22 cellular contexts compared by ENCODE assay signal in the genomic region with DNA sequence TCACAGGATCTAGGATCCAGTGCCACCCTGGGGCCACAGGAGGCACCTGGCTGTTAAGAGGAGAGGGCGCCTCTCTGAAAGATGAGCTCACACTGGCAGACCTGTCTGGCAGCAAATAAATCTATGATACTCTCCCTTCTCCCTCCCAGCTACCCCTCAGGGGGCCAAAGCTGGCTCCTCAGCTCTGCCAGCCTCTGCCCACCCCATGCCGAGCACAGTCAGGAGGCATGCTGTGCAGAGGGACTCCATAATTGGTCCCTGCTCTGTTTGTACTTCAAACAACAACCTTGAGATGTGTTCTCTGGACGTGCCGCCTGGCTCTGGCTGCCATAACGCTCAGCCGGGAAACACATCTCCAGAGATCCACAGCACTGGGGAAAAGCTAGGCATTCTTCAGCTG.
DNase-seq lines count a peak whose midpoint lies in the region; TF ChIP-seq lines count a peak whose summit lies in the region.
"Had no signal": no experiment of that assay in that cellular context is flagged by ENCODE, and none has a peak within 500 bp of the region (broad histone marks: within the 10 kb centered on the region; RNA-seq: fewer than 3 reads in every experiment).

No MANE protein-coding gene starts in this region.

- intact Hi-C loops in posterior vena cava (cut with DNase I): no loop called here

- no peak for TF ChIP-seq CTCF in RWPE1 (conservative IDR thresholded peaks at IDR 0.05; ENCODE audit: low read depth)

- CTCF ChIA-PET in RWPE1 (lab: Yijun Ruan, JAX): no interaction called here

- DNase-seq in NCI-H146 (lab: John Stamatoyannopoulos, UW) (peak; percentile 16), NCI-H146 treated with DMSO at 0.1 percent for 48 hours (lab: John Stamatoyannopoulos, UW; ENCODE audit: unreplicated experiment) (no peak), NCI-H1092 (lab: John Stamatoyannopoulos, UW) (peak; percentile 57), NCI-H510A treated with DMSO at 0.1 percent for 48 hours (lab: John Stamatoyannopoulos, UW) (peak; percentile 62), posterior vena cava (ENCODE audit: low spot score) (peak; percentile 36), RWPE1 (ENCODE audit: low spot score) (no peak)
- no peak for DNase-seq in activated CD4-positive, alpha-beta T cell treated with anti-CD3 and anti-CD28 coated beads, Interleukin-2, amount 50 U/mL, for 4 hours
- DNase-seq: 8988T; AML-193; C1 segment of cervical spinal cord; Calu3; CD8-positive, alpha-beta T cell; DMS53; GDM1; Karpas-422; MV-4-11; NCI-H1436; NCI-H2029; NCI-H2171; NCI-H446; OCI-M1; Right ventricle myocardium superior had no signal

- POLR2A ChIA-PET in RWPE1 (lab: Yijun Ruan, JAX; ENCODE audit: low non-redundant PET): no interaction called here

- no peak overlapping the region for H3K27ac ChIP-seq in RWPE1

Comparison
In these comparisons a context has a peak if more than half of its experiments do, and no peak if none do; other contexts are left out.
1. DNase-seq: peak in NCI-H146 (single experiment), NCI-H1092 (single experiment), NCI-H510A treated with DMSO at 0.1 percent for 48 hours (single experiment) and posterior vena cava (single experiment); none in NCI-H146 treated with DMSO at 0.1 percent for 48 hours (single experiment), RWPE1 (single experiment) and activated CD4-positive, alpha-beta T cell treated with anti-CD3 and anti-CD28 coated beads, Interleukin-2, amount 50 U/mL, for 4 hours (0 of 2).